In the genomic region with DNA sequence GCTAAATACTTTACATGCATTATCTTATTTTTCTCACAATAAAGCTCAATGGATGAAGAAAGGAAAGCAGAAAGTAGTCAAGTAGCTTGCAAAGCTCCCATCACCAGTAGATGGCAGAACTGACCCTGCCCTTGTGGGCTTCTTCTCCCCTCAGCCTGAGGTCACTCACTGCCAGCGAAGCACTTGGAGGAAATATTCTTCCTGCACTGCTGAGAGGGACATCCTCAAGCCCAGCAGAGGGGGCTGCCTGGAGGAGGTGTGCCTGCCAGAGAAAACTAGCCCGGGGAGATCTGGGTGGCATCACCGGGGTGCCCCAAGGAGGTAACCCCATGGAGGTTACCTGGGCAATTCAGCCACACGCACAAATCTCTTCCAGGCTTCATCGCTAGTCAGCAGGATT, we compare ENCODE assay signal across 8 cellular contexts. TPM values are rescaled to one million over a fixed set of nuclear protein-coding genes. Genes with fewer than 3 reads are reported as not detected.
DNase-seq lines count a peak whose midpoint lies in the region; ATAC-seq, FAIRE-seq and TF ChIP-seq lines count a peak whose summit lies in the region.

No MANE protein-coding gene starts in this region.

- ATAC-seq in GM21423 (IDR thresholded peaks at IDR 0.05; ENCODE audit: unreplicated experiment) (no peak), HG03432 (IDR thresholded peaks at IDR 0.05; ENCODE audit: unreplicated experiment) (no peak)

- intact Hi-C loops in left ventricle myocardium inferior (cut with micrococcal nuclease) = loop anchor here (10.0 kb wide), 2 partner anchors 80 to 290 kb away; a partner anchor contains a TSS

- H3K9me3 ChIP-seq in BE2C (no peaks in the 10 kb centered on the region), left ventricle myocardium inferior (replicated peaks) (no peaks in the 10 kb centered on the region)

- no peak overlapping the region for H3K27ac ChIP-seq in left ventricle myocardium inferior (replicated peaks)

- H3K27me3 ChIP-seq in BE2C = no peaks in the 10 kb centered on the region
- H3K27me3 ChIP-seq in left ventricle myocardium inferior (ENCODE audit: low read depth) = no peaks in the 10 kb centered on the region

- DNase-seq in BE2C (peak; percentile 69), GM18507 (ENCODE audit: extremely low spot score, insufficient read length, low read depth) (no peak), RPMI7951 (ENCODE audit: low read depth) (peak; percentile 70), amniotic epithelial cell (ENCODE audit: low read depth) (peak; percentile 77), left ventricle myocardium inferior (peak; percentile 38), renal cortical epithelial cell (ENCODE audit: low read depth) (peak; percentile 72)

- H3K36me3 ChIP-seq in BE2C (no peaks in the 10 kb centered on the region), left ventricle myocardium inferior (no peaks in the 10 kb centered on the region)

- peaks cover 9% of the 10 kb centered on the region; the same call in 1 of the 2 replicates for H3K4me1 ChIP-seq in BE2C
- H3K4me1 ChIP-seq in left ventricle myocardium inferior = peaks cover 63% of the 10 kb centered on the region

- TF ChIP-seq CTCF in BE2C (IDR thresholded peaks at IDR 0.05; ENCODE audit: low read depth, low read length) (peak; percentile 89), left ventricle myocardium inferior (IDR thresholded peaks at IDR 0.05; ENCODE audit: borderline replicate concordance) (peak; percentile 84)

- FAIRE-seq in GM18507 (lab: Jason Lieb, UNC) = peak; percentile 96

- H3K4me3 ChIP-seq in BE2C (ENCODE audit: low read depth, low read length) = no peak overlapping the region
- no peak overlapping the region for H3K4me3 ChIP-seq in left ventricle myocardium inferior

RNA-seq across cellular contexts. Expression of a gene that starts 6.6 kb away (rescaled TPM):
- not detected for polyA plus RNA-seq in BE2C (2012; ENCODE audit: insufficient read depth, insufficient read length, low read depth)
- 0.20 TPM in 1 of 2 replicates, not detected in the other for total RNA-seq in RPMI7951 (2014; rRNA removed; shearing (Covaris generic))
- total RNA-seq in left ventricle myocardium inferior = 4.7 TPM
- not detected in 2 replicates for total RNA-seq in renal cortical epithelial cell

RNA-seq across cellular contexts. Expression of a gene that starts 34.4 kb away (rescaled TPM):
- not detected for polyA plus RNA-seq in BE2C (2012; ENCODE audit: insufficient read depth, insufficient read length, low read depth)
- 11.1 and 14.1 TPM in 2 replicates for total RNA-seq in RPMI7951 (2014; rRNA removed; shearing (Covaris generic))
- total RNA-seq in left ventricle myocardium inferior (21.3 TPM), renal cortical epithelial cell (4.0 and 10.4 TPM in 2 replicates)

RNA-seq across cellular contexts. Expression of a gene that starts 44.4 kb away (rescaled TPM):
- 11.5 TPM for polyA plus RNA-seq in BE2C (2012; ENCODE audit: insufficient read depth, insufficient read length, low read depth)
- 25.6 and 37.0 TPM in 2 replicates for total RNA-seq in RPMI7951 (2014; rRNA removed; shearing (Covaris generic))
- total RNA-seq in left ventricle myocardium inferior (69.6 TPM), renal cortical epithelial cell (154 and 157 TPM in 2 replicates)

RNA-seq across cellular contexts. Expression of a gene that starts 58.0 kb away (rescaled TPM):
- polyA plus RNA-seq in BE2C (2012; ENCODE audit: insufficient read depth, insufficient read length, low read depth) = not detected
- total RNA-seq in RPMI7951 (2014; rRNA removed; shearing (Covaris generic)) = 6.2 and 8.0 TPM in 2 replicates
- total RNA-seq in left ventricle myocardium inferior = 15.2 TPM
- total RNA-seq in renal cortical epithelial cell = 155 and 247 TPM in 2 replicates
